ENCODE assay signal across 1 cellular context in genomic region chr5:83026930-83027687, GRCh38.
TF ChIP-seq lines count a peak whose summit lies in the region.

No MANE protein-coding gene starts in this region.

TF ChIP-seq in WTC11, 78 proteins besides CTCF, POLR2A, EP300 and RAD21 (continued from another document):
- TF ChIP-seq, protein P1, sequence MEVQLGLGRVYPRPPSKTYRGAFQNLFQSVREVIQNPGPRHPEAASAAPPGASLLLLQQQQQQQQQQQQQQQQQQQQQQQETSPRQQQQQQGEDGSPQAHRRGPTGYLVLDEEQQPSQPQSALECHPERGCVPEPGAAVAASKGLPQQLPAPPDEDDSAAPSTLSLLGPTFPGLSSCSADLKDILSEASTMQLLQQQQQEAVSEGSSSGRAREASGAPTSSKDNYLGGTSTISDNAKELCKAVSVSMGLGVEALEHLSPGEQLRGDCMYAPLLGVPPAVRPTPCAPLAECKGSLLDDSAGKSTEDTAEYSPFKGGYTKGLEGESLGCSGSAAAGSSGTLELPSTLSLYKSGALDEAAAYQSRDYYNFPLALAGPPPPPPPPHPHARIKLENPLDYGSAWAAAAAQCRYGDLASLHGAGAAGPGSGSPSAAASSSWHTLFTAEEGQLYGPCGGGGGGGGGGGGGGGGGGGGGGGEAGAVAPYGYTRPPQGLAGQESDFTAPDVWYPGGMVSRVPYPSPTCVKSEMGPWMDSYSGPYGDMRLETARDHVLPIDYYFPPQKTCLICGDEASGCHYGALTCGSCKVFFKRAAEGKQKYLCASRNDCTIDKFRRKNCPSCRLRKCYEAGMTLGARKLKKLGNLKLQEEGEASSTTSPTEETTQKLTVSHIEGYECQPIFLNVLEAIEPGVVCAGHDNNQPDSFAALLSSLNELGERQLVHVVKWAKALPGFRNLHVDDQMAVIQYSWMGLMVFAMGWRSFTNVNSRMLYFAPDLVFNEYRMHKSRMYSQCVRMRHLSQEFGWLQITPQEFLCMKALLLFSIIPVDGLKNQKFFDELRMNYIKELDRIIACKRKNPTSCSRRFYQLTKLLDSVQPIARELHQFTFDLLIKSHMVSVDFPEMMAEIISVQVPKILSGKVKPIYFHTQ (CRISPR knock-in tag; IDR thresholded peaks at IDR 0.05) = no peak
- no peak for TF ChIP-seq MYBL2 (CRISPR knock-in tag; IDR thresholded peaks at IDR 0.05)
- TF ChIP-seq NFYB (CRISPR knock-in tag; conservative IDR thresholded peaks at IDR 0.05; ENCODE audit: low read depth) = no peak
- no peak for TF ChIP-seq CDX4 (CRISPR knock-in tag; IDR thresholded peaks at IDR 0.05; ENCODE audit: borderline replicate concordance)
- no peak; the same call in 1 of the 2 replicates for TF ChIP-seq ZNF396 (CRISPR knock-in tag; IDR thresholded peaks at IDR 0.05; ENCODE audit: borderline replicate concordance)
- no peak for TF ChIP-seq PRDM15 (CRISPR knock-in tag; IDR thresholded peaks at IDR 0.05)
- no peak for TF ChIP-seq ZNF416 (CRISPR knock-in tag; IDR thresholded peaks at IDR 0.05)
- TF ChIP-seq JAZF1 (CRISPR knock-in tag; IDR thresholded peaks at IDR 0.05) = no peak
- TF ChIP-seq, protein P2, sequence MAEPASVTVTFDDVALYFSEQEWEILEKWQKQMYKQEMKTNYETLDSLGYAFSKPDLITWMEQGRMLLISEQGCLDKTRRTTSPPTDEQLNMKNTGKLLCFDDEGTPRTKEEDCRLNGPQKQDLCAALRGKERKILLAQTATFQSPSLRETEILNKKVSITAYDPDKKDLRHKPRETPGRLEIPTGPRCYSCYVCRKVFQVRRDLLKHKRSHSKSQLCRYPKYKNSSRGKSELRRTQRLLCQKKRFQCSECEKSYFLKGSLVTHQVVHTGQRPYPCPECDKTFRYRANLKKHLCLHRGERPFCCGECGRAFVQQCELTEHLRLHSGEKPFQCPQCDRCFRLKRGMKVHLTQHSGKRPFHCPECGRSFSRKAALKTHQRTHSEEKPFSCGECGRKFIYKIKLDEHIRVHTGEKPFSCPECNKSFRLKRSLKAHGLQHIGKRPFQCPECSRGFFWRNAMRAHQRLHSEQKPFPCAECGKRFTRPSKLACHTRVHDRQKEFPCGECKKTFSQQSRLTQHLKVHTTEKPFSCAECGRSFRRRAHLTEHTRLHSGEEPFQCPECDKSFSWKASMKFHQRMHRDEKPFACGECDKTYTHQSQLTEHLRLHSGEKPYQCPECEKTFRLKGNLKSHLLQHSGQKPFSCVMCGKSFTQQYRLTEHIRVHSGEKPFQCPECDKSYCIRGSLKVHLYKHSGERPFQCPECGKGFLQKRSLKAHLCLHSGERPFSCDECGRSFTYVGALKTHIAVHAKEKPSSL (CRISPR knock-in tag; conservative IDR thresholded peaks at IDR 0.05) = no peak
- TF ChIP-seq, protein P3, sequence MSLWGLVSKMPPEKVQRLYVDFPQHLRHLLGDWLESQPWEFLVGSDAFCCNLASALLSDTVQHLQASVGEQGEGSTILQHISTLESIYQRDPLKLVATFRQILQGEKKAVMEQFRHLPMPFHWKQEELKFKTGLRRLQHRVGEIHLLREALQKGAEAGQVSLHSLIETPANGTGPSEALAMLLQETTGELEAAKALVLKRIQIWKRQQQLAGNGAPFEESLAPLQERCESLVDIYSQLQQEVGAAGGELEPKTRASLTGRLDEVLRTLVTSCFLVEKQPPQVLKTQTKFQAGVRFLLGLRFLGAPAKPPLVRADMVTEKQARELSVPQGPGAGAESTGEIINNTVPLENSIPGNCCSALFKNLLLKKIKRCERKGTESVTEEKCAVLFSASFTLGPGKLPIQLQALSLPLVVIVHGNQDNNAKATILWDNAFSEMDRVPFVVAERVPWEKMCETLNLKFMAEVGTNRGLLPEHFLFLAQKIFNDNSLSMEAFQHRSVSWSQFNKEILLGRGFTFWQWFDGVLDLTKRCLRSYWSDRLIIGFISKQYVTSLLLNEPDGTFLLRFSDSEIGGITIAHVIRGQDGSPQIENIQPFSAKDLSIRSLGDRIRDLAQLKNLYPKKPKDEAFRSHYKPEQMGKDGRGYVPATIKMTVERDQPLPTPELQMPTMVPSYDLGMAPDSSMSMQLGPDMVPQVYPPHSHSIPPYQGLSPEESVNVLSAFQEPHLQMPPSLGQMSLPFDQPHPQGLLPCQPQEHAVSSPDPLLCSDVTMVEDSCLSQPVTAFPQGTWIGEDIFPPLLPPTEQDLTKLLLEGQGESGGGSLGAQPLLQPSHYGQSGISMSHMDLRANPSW (CRISPR knock-in tag; conservative IDR thresholded peaks at IDR 0.05; ENCODE audit: low read depth) = no peak
- TF ChIP-seq, protein P4, sequence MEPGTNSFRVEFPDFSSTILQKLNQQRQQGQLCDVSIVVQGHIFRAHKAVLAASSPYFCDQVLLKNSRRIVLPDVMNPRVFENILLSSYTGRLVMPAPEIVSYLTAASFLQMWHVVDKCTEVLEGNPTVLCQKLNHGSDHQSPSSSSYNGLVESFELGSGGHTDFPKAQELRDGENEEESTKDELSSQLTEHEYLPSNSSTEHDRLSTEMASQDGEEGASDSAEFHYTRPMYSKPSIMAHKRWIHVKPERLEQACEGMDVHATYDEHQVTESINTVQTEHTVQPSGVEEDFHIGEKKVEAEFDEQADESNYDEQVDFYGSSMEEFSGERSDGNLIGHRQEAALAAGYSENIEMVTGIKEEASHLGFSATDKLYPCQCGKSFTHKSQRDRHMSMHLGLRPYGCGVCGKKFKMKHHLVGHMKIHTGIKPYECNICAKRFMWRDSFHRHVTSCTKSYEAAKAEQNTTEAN (CRISPR knock-in tag; IDR thresholded peaks at IDR 0.05) = no peak
- no peak for TF ChIP-seq CREB1 (CRISPR knock-in tag; IDR thresholded peaks at IDR 0.05)
- no peak for TF ChIP-seq ESRRA (CRISPR knock-in tag; IDR thresholded peaks at IDR 0.05; ENCODE audit: borderline replicate concordance)
- no peak for TF ChIP-seq SMAD3 (CRISPR knock-in tag; IDR thresholded peaks at IDR 0.05; ENCODE audit: borderline replicate concordance)
- TF ChIP-seq FOXP1 (CRISPR knock-in tag; IDR thresholded peaks at IDR 0.05; ENCODE audit: borderline replicate concordance) = no peak
- TF ChIP-seq PRRX2 (CRISPR knock-in tag; IDR thresholded peaks at IDR 0.05) = no peak
- no peak for TF ChIP-seq IRF2 (CRISPR knock-in tag; IDR thresholded peaks at IDR 0.05; ENCODE audit: borderline replicate concordance, low read depth)
- no peak for TF ChIP-seq TP53 (CRISPR knock-in tag; IDR thresholded peaks at IDR 0.05)
- TF ChIP-seq, protein P5, sequence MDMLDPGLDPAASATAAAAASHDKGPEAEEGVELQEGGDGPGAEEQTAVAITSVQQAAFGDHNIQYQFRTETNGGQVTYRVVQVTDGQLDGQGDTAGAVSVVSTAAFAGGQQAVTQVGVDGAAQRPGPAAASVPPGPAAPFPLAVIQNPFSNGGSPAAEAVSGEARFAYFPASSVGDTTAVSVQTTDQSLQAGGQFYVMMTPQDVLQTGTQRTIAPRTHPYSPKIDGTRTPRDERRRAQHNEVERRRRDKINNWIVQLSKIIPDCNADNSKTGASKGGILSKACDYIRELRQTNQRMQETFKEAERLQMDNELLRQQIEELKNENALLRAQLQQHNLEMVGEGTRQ (CRISPR knock-in tag; IDR thresholded peaks at IDR 0.05) = peak; percentile 85
- TF ChIP-seq EMX1 (CRISPR knock-in tag; IDR thresholded peaks at IDR 0.05) = no peak
